Comparison of ENCODE assay signal across 35 cellular contexts in genomic region chr11:45913514-45913913, GRCh38. TPM values are rescaled to one million over a fixed set of nuclear protein-coding genes. Genes with fewer than 3 reads are reported as not detected.
"Had no signal": no experiment of that assay in that cellular context is flagged by ENCODE, and none has a peak within 500 bp of the region (broad histone marks: within the 10 kb centered on the region; RNA-seq: fewer than 3 reads in every experiment).

No MANE protein-coding gene starts in this region.

- H3K36me3 Mint-ChIP-seq: natural killer cell treated with Interleukin-12 subunit alpha and Interleukin-12 subunit beta and Interleukin-15 and Interleukin-18, amount 100 ng/mL, for 72 hours; type B pancreatic cell had no signal

- H3K4me3 Mint-ChIP-seq: dendritic cell treated with granulocyte-macrophage colony-stimulating factor and Interleukin-4, amounts not matched to agents 40 ng/mL and 50 ng/mL, for 4 days; endodermal cell; memory B cell; natural killer cell treated with Interleukin-12 subunit alpha and Interleukin-12 subunit beta and Interleukin-15 and Interleukin-18, amount 100 ng/mL, for 72 hours; neural crest cell; type B pancreatic cell had no signal

- ATAC-seq: foreskin keratinocyte; gastroesophageal sphincter; heart left ventricle; left ventricle myocardium superior; mucosa of descending colon; natural killer cell treated with Interleukin-12 subunit alpha and Interleukin-12 subunit beta and Interleukin-15 and Interleukin-18, amount 100 ng/mL, for 72 hours; sciatic nerve had no signal

- H3K4me2 ChIP-seq: hepatocyte, smooth muscle cell had no signal

- H2AFZ ChIP-seq: hepatocyte, parathyroid adenoma had no signal

- H3K4me1 Mint-ChIP-seq: endodermal cell had no signal

- H3K27me3 Mint-ChIP-seq: dendritic cell treated with granulocyte-macrophage colony-stimulating factor and Interleukin-4, amounts not matched to agents 40 ng/mL and 50 ng/mL, for 4 days; memory B cell; naive B cell; natural killer cell treated with Interleukin-12 subunit alpha and Interleukin-12 subunit beta and Interleukin-15 and Interleukin-18, amount 100 ng/mL, for 72 hours; progenitor cell of endocrine pancreas; type B pancreatic cell had no signal

- DNase-seq: colonic mucosa; effector CD8-positive, alpha-beta T cell; endodermal cell; foreskin keratinocyte; left cardiac atrium; left ventricle myocardium superior; mucosa of descending colon; naive B cell; stimulated activated CD4-positive, alpha-beta T cell treated with anti-CD3 and anti-CD28 coated beads, Interleukin-12 subunit alpha, Interleukin-12 subunit beta, amount 100 ng/mL, for 4 hours; stimulated activated CD4-positive, alpha-beta T cell treated with anti-CD3 and anti-CD28 coated beads, Interleukin-1b, Interleukin-23, amount 100 ng/mL, for 48 hours; stimulated activated CD4-positive, alpha-beta T cell treated with anti-CD3 and anti-CD28 coated beads, Interleukin-4, amount 100 ng/mL, for 1 hour; stimulated activated CD8-positive, alpha-beta memory T cell treated with anti-CD3 and anti-CD28 coated beads, Interleukin-4, amount 100 ng/mL, for 48 hours; stimulated activated naive CD4-positive, alpha-beta T cell; substantia nigra; testis; tibial artery had no signal

- H3K4me1 ChIP-seq: colonic mucosa, parathyroid adenoma had no signal

- H3K4me3 ChIP-seq: colonic mucosa, esophagus muscularis mucosa, gastroesophageal sphincter, heart left ventricle, hepatocyte, lung, mucosa of descending colon, smooth muscle cell, testis, tibial artery had no signal

- H3K79me2 ChIP-seq: parathyroid adenoma had no signal

- H3K9me3 ChIP-seq: colonic mucosa, esophagus muscularis mucosa, gastroesophageal sphincter, heart left ventricle, mucosa of descending colon, neutrophil, testis, tibial artery had no signal

- H3K27ac Mint-ChIP-seq: dendritic cell treated with granulocyte-macrophage colony-stimulating factor and Interleukin-4, amounts not matched to agents 40 ng/mL and 50 ng/mL, for 4 days; endodermal cell; memory B cell; natural killer cell treated with Interleukin-12 subunit alpha and Interleukin-12 subunit beta and Interleukin-15 and Interleukin-18, amount 100 ng/mL, for 72 hours; progenitor cell of endocrine pancreas; type B pancreatic cell had no signal

- H3K27ac ChIP-seq: colonic mucosa, esophagus muscularis mucosa, foreskin keratinocyte, gastroesophageal sphincter, heart left ventricle, hepatocyte, neutrophil, parathyroid adenoma, testis, tibial artery had no signal

- H3K9me3 Mint-ChIP-seq: dendritic cell treated with granulocyte-macrophage colony-stimulating factor and Interleukin-4, amounts not matched to agents 40 ng/mL and 50 ng/mL, for 4 days; endodermal cell; memory B cell; naive B cell; natural killer cell treated with Interleukin-12 subunit alpha and Interleukin-12 subunit beta and Interleukin-15 and Interleukin-18, amount 100 ng/mL, for 72 hours; neural crest cell; type B pancreatic cell had no signal

- H3K27me3 ChIP-seq: colonic mucosa, esophagus muscularis mucosa, foreskin keratinocyte, gastroesophageal sphincter, heart left ventricle, hepatocyte, neutrophil, testis, tibial artery had no signal

RNA-seq across cellular contexts. Expression of gene FREY1, which starts 6.4 kb away (rescaled TPM):
- total RNA-seq: epithelial cell of proximal tubule, hepatocyte, kidney epithelial cell, sciatic nerve had no signal
- polyA plus RNA-seq: fibroblast of lung, hepatocyte had no signal

RNA-seq across cellular contexts. Expression of gene LARGE2, which starts 8.9 kb away (rescaled TPM):
- total RNA-seq: chondrocyte, fibroblast of lung, left ventricle myocardium superior, neural crest cell had no signal
- polyA plus RNA-seq: fibroblast of lung had no signal
